ENCODE assay signal across 24 cellular contexts in genomic region chr7:88669913-88670312, GRCh38.
DNase-seq lines count a peak whose midpoint lies in the region; ATAC-seq and TF ChIP-seq lines count a peak whose summit lies in the region.
"Had no signal": no experiment of that assay in that cellular context is flagged by ENCODE, and none has a peak within 500 bp of the region (broad histone marks: within the 10 kb centered on the region; RNA-seq: fewer than 3 reads in every experiment).

No MANE protein-coding gene starts in this region.

- no peaks in the 10 kb centered on the region for H3K9me3 ChIP-seq in upper lobe of left lung
- H3K9me3 ChIP-seq: SJCRH30 had no signal

- H3K4me3 ChIP-seq in GM06990 (replicated peaks; ENCODE audit: low read depth, low read length) = no peak overlapping the region
- H3K4me3 ChIP-seq in upper lobe of left lung = no peak overlapping the region
- H3K4me3 ChIP-seq: SJCRH30 had no signal

- ATAC-seq in GM18867 (IDR thresholded peaks at IDR 0.05; ENCODE audit: unreplicated experiment) = peak; percentile 58
- ATAC-seq in HG02678 (IDR thresholded peaks at IDR 0.05; ENCODE audit: unreplicated experiment) = peak; percentile 49
- no peak for ATAC-seq in HG02642 (IDR thresholded peaks at IDR 0.05; ENCODE audit: poor library complexity, unreplicated experiment)
- no peak for ATAC-seq in upper lobe of left lung (ENCODE audit: low FRiP score in 2 of 2)
- ATAC-seq: activated CD4-positive, alpha-beta T cell treated with anti-CD3 and anti-CD28 coated beads for 36 hours; activated naive CD4-positive, alpha-beta T cell treated with anti-CD3 and anti-CD28 coated beads, Interleukin-2, amount 50 U/mL, for 72 hours; stimulated activated memory B cell treated with anti-CD40 and anti-IgM and Interleukin-4, amounts not matched to agents 10 μg/mL and 1 μg/mL and 100 μg/mL, for 72 hours had no signal

- no peaks in the 10 kb centered on the region for H3K36me3 ChIP-seq in GM06990 (ENCODE audit: control insufficient read depth, insufficient read depth, low read length)
- no peaks in the 10 kb centered on the region for H3K36me3 ChIP-seq in upper lobe of left lung
- H3K36me3 ChIP-seq: brain microvascular endothelial cell, SJCRH30 had no signal

- H3K27ac ChIP-seq in substantia nigra (ENCODE audit: low read depth, low read length, poor library complexity, severe bottlenecking) (no peak overlapping the region), upper lobe of left lung (no peak overlapping the region)
- H3K27ac ChIP-seq: brain microvascular endothelial cell, C4-2B, SJCRH30, VCaP had no signal

- TF ChIP-seq POLR2A in upper lobe of left lung (IDR thresholded peaks at IDR 0.05) = no peak

- TF ChIP-seq CTCF in GM06990 (IDR thresholded peaks at IDR 0.05; ENCODE audit: insufficient read depth, low read length, poor library complexity, severe bottlenecking) (no peak), upper lobe of left lung (IDR thresholded peaks at IDR 0.05) (no peak)

- H3K27me3 ChIP-seq in GM06990 (replicated peaks; ENCODE audit: control insufficient read depth, insufficient read depth, low read length) (no peaks in the 10 kb centered on the region), upper lobe of left lung (no peaks in the 10 kb centered on the region)
- H3K27me3 ChIP-seq: brain microvascular endothelial cell, SJCRH30 had no signal

- TF ChIP-seq EP300 in upper lobe of left lung (IDR thresholded peaks at IDR 0.05) = no peak

- WGBS in upper lobe of left lung, 2 donors = 80 to 87% methylated on average over 3 of the region's 3 CpGs

- DNase-seq in GM06990 (ENCODE audit: extremely low read depth, insufficient read length) (peak; percentile 24), NCI-H69 (lab: John Stamatoyannopoulos, UW) (peak; percentile 4), substantia nigra (lab: John Stamatoyannopoulos, UW) (no peak), upper lobe of left lung (no peak)
- DNase-seq in activated CD4-positive, alpha-beta T cell treated with anti-CD3 and anti-CD28 coated beads, Interleukin-2, amount 50 U/mL, for 1 hour = no peak
- DNase-seq: activated CD4-positive, alpha-beta T cell treated with anti-CD3 and anti-CD28 coated beads for 36 hours; activated T-cell treated with anti-CD3 and anti-CD28 coated beads for 4 hours; amygdala; brain microvascular endothelial cell; COR-L47; GOT3; MV-4-11; NCI-H146; NCI-H2107; NCI-H446 treated with DMSO at 0.1 percent for 48 hours; SJCRH30; SW 1271 had no signal

- H3K4me1 ChIP-seq in upper lobe of left lung = no peaks in the 10 kb centered on the region
- H3K4me1 ChIP-seq: SJCRH30 had no signal

Comparison
In these comparisons a context has a peak if more than half of its experiments do, and no peak if none do; other contexts are left out.
1. DNase-seq: peak in GM06990 (single experiment) and NCI-H69 (single experiment); none in activated CD4-positive, alpha-beta T cell treated with anti-CD3 and anti-CD28 coated beads, Interleukin-2, amount 50 U/mL, for 1 hour (single experiment), substantia nigra (0 of 49) and upper lobe of left lung (0 of 2).
2. ATAC-seq: peak in GM18867 (single experiment) and HG02678 (single experiment); none in HG02642 (single experiment) and upper lobe of left lung (0 of 2).